ENCODE assay signal across 2 cellular contexts in the genomic region with DNA sequence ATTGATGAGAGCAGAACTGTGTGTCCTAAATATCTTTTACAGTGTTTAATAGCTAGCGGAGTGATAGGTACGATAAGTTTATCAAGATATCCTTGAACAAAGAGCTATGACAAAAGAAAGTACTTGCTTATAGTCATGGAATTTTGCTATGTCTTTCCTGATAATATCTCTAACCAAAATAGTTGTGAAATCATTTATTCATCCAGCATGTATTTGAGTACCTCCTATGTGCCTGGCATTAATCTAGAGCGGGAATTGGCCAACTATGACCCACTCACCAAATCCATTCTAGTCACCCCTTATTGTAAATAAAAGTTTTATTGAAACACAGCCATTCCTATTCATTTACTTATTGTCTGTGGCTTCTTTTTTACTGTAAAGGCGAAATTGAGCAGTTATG.
TF ChIP-seq lines count a peak whose summit lies in the region.

No MANE protein-coding gene starts in this region.

TF ChIP-seq in A549, 52 proteins besides CTCF, POLR2A, EP300 and RAD21 (continued from another document):
- TF ChIP-seq ZFP36 (IDR thresholded peaks at IDR 0.05; ENCODE audit: borderline replicate concordance, partially characterized antibody) (no peak), RARB (CRISPR knock-in tag; IDR thresholded peaks at IDR 0.05) (no peak), NFE2L2 (conservative IDR thresholded peaks at IDR 0.05; ENCODE audit: low read length) (no peak), CEBPB (IDR thresholded peaks at IDR 0.05) (no peak), FOXS1 (CRISPR knock-in tag; IDR thresholded peaks at IDR 0.05) (no peak), ZC3H11A (IDR thresholded peaks at IDR 0.05) (no peak), RCOR1 (IDR thresholded peaks at IDR 0.05; ENCODE audit: low read depth, low read length) (no peak), ESRRA (IDR thresholded peaks at IDR 0.05; ENCODE audit: borderline replicate concordance, low read length) (no peak), REST (IDR thresholded peaks at IDR 0.05) (no peak), BHLHE40 (IDR thresholded peaks at IDR 0.05; ENCODE audit: low read depth, low read length) (no peak)

TF ChIP-seq in GM23338, 12 proteins besides CTCF, POLR2A, EP300 and RAD21 (continued from another document):
- TF ChIP-seq EZH2 (IDR thresholded peaks at IDR 0.05; ENCODE audit: low read depth, unreplicated experiment) = no peak
- TF ChIP-seq, protein P1, sequence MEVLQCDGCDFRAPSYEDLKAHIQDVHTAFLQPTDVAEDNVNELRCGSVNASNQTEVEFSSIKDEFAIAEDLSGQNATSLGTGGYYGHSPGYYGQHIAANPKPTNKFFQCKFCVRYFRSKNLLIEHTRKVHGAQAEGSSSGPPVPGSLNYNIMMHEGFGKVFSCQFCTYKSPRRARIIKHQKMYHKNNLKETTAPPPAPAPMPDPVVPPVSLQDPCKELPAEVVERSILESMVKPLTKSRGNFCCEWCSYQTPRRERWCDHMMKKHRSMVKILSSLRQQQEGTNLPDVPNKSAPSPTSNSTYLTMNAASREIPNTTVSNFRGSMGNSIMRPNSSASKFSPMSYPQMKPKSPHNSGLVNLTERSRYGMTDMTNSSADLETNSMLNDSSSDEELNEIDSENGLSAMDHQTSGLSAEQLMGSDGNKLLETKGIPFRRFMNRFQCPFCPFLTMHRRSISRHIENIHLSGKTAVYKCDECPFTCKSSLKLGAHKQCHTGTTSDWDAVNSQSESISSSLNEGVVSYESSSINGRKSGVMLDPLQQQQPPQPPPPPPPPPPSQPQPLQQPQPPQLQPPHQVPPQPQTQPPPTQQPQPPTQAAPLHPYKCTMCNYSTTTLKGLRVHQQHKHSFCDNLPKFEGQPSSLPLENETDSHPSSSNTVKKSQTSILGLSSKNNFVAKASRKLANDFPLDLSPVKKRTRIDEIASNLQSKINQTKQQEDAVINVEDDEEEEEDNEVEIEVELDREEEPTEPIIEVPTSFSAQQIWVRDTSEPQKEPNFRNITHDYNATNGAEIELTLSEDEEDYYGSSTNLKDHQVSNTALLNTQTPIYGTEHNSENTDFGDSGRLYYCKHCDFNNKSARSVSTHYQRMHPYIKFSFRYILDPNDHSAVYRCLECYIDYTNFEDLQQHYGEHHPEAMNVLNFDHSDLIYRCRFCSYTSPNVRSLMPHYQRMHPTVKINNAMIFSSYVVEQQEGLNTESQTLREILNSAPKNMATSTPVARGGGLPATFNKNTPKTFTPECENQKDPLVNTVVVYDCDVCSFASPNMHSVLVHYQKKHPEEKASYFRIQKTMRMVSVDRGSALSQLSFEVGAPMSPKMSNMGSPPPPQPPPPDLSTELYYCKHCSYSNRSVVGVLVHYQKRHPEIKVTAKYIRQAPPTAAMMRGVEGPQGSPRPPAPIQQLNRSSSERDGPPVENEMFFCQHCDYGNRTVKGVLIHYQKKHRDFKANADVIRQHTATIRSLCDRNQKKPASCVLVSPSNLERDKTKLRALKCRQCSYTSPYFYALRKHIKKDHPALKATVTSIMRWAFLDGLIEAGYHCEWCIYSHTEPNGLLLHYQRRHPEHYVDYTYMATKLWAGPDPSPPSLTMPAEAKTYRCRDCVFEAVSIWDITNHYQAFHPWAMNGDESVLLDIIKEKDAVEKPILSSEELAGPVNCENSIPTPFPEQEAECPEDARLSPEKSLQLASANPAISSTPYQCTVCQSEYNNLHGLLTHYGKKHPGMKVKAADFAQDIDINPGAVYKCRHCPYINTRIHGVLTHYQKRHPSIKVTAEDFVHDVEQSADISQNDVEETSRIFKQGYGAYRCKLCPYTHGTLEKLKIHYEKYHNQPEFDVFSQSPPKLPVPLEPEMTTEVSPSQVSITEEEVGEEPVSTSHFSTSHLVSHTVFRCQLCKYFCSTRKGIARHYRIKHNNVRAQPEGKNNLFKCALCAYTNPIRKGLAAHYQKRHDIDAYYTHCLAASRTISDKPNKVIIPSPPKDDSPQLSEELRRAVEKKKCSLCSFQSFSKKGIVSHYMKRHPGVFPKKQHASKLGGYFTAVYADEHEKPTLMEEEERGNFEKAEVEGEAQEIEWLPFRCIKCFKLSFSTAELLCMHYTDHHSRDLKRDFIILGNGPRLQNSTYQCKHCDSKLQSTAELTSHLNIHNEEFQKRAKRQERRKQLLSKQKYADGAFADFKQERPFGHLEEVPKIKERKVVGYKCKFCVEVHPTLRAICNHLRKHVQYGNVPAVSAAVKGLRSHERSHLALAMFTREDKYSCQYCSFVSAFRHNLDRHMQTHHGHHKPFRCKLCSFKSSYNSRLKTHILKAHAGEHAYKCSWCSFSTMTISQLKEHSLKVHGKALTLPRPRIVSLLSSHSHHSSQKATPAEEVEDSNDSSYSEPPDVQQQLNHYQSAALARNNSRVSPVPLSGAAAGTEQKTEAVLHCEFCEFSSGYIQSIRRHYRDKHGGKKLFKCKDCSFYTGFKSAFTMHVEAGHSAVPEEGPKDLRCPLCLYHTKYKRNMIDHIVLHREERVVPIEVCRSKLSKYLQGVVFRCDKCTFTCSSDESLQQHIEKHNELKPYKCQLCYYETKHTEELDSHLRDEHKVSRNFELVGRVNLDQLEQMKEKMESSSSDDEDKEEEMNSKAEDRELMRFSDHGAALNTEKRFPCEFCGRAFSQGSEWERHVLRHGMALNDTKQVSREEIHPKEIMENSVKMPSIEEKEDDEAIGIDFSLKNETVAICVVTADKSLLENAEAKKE (CRISPR knock-in tag; IDR thresholded peaks at IDR 0.05) = no peak
- TF ChIP-seq JUNB (IDR thresholded peaks at IDR 0.05; ENCODE audit: unreplicated experiment) = no peak
- TF ChIP-seq ETS1 (IDR thresholded peaks at IDR 0.05) = no peak
- TF ChIP-seq STAT1 (IDR thresholded peaks at IDR 0.05; ENCODE audit: unreplicated experiment) = no peak
- no peak for TF ChIP-seq ZNF331 (CRISPR knock-in tag; IDR thresholded peaks at IDR 0.05; ENCODE audit: low read depth)
